ENCODE assay signal across 2 cellular contexts in the genomic region with DNA sequence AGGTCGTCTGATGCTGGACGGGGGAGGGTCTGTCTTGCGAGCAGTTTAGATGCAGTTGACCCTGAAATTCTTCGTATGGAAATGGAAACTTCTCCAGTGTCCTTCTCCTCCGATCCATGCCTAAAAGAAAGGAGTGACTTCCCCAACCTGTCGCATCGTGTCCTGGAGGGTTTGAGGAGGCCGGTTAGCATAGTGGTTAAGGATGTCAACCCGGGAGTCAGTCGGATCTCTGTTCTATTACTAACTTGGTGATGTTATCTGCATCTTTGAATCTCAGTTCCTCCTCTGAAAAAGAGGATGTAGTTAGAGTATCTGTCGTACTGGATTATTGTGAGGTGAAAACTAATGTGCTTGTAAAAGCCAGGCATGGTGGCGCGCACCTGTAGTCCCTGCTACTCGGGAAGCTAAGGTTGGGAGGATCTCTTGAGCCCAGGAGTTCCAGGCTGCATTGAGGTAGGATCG.
TF ChIP-seq lines count a peak whose summit lies in the region.

No MANE protein-coding gene starts in this region.

TF ChIP-seq in IMR-90, 13 proteins besides CTCF, POLR2A, EP300 and RAD21 (continued from another document):
- TF ChIP-seq, protein P1, sequence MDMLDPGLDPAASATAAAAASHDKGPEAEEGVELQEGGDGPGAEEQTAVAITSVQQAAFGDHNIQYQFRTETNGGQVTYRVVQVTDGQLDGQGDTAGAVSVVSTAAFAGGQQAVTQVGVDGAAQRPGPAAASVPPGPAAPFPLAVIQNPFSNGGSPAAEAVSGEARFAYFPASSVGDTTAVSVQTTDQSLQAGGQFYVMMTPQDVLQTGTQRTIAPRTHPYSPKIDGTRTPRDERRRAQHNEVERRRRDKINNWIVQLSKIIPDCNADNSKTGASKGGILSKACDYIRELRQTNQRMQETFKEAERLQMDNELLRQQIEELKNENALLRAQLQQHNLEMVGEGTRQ (IDR thresholded peaks at IDR 0.05; ENCODE audit: low read depth, low read length), result no peak
- no peak for TF ChIP-seq RFX5 (IDR thresholded peaks at IDR 0.05; ENCODE audit: low read depth, low read length)
- TF ChIP-seq, protein P2, sequence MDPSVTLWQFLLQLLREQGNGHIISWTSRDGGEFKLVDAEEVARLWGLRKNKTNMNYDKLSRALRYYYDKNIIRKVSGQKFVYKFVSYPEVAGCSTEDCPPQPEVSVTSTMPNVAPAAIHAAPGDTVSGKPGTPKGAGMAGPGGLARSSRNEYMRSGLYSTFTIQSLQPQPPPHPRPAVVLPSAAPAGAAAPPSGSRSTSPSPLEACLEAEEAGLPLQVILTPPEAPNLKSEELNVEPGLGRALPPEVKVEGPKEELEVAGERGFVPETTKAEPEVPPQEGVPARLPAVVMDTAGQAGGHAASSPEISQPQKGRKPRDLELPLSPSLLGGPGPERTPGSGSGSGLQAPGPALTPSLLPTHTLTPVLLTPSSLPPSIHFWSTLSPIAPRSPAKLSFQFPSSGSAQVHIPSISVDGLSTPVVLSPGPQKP (IDR thresholded peaks at IDR 0.05; ENCODE audit: borderline replicate concordance, low read depth, low read length), result no peak
- no peak for TF ChIP-seq CHD1 (IDR thresholded peaks at IDR 0.05; ENCODE audit: low read depth, low read length)
- no peak for TF ChIP-seq CEBPB (IDR thresholded peaks at IDR 0.05; ENCODE audit: low read depth, low read length)
- no peak for TF ChIP-seq MAZ (IDR thresholded peaks at IDR 0.05; ENCODE audit: borderline replicate concordance, low read depth, low read length)
- TF ChIP-seq BHLHE40 (IDR thresholded peaks at IDR 0.05; ENCODE audit: low read depth, low read length), result no peak
- TF ChIP-seq RCOR1 (IDR thresholded peaks at IDR 0.05; ENCODE audit: insufficient replicate concordance, low read length), result no peak
- no peak for TF ChIP-seq SMC3 (IDR thresholded peaks at IDR 0.05; ENCODE audit: low read depth, low read length)
- no peak for TF ChIP-seq MAFK (IDR thresholded peaks at IDR 0.05; ENCODE audit: low read depth, low read length)

TF ChIP-seq in neural cell, 6 proteins besides CTCF, POLR2A, EP300 and RAD21:
- TF ChIP-seq, protein P3, sequence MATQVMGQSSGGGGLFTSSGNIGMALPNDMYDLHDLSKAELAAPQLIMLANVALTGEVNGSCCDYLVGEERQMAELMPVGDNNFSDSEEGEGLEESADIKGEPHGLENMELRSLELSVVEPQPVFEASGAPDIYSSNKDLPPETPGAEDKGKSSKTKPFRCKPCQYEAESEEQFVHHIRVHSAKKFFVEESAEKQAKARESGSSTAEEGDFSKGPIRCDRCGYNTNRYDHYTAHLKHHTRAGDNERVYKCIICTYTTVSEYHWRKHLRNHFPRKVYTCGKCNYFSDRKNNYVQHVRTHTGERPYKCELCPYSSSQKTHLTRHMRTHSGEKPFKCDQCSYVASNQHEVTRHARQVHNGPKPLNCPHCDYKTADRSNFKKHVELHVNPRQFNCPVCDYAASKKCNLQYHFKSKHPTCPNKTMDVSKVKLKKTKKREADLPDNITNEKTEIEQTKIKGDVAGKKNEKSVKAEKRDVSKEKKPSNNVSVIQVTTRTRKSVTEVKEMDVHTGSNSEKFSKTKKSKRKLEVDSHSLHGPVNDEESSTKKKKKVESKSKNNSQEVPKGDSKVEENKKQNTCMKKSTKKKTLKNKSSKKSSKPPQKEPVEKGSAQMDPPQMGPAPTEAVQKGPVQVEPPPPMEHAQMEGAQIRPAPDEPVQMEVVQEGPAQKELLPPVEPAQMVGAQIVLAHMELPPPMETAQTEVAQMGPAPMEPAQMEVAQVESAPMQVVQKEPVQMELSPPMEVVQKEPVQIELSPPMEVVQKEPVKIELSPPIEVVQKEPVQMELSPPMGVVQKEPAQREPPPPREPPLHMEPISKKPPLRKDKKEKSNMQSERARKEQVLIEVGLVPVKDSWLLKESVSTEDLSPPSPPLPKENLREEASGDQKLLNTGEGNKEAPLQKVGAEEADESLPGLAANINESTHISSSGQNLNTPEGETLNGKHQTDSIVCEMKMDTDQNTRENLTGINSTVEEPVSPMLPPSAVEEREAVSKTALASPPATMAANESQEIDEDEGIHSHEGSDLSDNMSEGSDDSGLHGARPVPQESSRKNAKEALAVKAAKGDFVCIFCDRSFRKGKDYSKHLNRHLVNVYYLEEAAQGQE (IDR thresholded peaks at IDR 0.05; ENCODE audit: borderline replicate concordance), result no peak
- no peak for TF ChIP-seq POLR2AphosphoS5 (IDR thresholded peaks at IDR 0.05)
- TF ChIP-seq TAF1 (IDR thresholded peaks at IDR 0.05; ENCODE audit: low read depth), result no peak
